ENCODE assay signal across 1 cellular context in the genomic region with DNA sequence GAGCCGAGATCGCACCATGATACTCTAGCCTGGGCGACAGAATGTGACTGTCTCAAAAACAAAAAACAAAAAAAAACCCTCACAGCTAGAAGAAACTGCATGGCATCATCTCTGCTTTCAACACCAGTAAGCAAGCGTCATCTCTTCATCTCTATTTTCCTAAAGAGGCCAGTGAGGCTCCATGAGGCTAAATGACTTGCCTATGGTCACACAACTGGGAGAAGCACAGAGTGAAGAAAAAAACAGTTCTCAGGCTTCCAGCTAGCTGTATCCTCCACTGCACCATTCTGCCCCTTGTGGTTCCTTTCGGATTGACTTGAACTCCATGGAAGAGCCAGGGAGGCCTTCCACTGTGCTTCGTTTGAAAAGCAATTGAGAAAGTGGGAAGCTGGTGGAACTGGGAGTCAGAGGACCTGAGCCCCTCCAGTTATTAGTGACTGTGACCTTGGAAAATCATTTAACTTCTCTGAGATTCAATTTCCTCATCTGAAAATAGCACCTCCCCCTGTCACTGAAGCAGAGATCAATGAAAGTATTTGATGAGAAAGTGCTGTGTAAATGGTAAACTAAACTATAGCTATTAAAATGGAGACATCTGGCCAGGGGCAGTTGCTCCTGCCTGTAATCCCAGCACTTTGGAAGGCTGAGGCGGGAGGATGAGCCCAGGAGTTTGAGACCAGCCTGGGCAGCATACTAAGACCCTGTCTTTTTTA.
TF ChIP-seq lines count a peak whose summit lies in the region.

No MANE protein-coding gene starts in this region.

TF ChIP-seq in HepG2, 621 proteins besides CTCF, POLR2A, EP300 and RAD21 (continued from another document and continues in another):
- TF ChIP-seq, protein P1, sequence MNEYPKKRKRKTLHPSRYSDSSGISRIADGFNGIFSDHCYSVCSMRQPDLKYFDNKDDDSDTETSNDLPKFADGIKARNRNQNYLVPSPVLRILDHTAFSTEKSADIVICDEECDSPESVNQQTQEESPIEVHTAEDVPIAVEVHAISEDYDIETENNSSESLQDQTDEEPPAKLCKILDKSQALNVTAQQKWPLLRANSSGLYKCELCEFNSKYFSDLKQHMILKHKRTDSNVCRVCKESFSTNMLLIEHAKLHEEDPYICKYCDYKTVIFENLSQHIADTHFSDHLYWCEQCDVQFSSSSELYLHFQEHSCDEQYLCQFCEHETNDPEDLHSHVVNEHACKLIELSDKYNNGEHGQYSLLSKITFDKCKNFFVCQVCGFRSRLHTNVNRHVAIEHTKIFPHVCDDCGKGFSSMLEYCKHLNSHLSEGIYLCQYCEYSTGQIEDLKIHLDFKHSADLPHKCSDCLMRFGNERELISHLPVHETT (CRISPR knock-in tag; conservative IDR thresholded peaks at IDR 0.05), result no peak
- TF ChIP-seq, protein P2, sequence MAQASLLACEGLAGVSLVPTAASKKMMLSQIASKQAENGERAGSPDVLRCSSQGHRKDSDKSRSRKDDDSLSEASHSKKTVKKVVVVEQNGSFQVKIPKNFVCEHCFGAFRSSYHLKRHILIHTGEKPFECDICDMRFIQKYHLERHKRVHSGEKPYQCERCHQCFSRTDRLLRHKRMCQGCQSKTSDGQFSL (CRISPR knock-in tag; IDR thresholded peaks at IDR 0.05), result no peak
- TF ChIP-seq MIXL1 (CRISPR knock-in tag; IDR thresholded peaks at IDR 0.05) (0 out of 2 replicates have a peak, but pooled peaks have one; percentile 33), RXRB (CRISPR knock-in tag; IDR thresholded peaks at IDR 0.05; ENCODE audit: borderline replicate concordance) (0 out of 2 replicates have a peak, but pooled peaks have one; percentile 10), ZNF550 (CRISPR knock-in tag; IDR thresholded peaks at IDR 0.05; ENCODE audit: borderline replicate concordance) (no peak), ZBTB3 (CRISPR knock-in tag; IDR thresholded peaks at IDR 0.05; ENCODE audit: borderline replicate concordance, low read depth) (no peak), MTF1 (CRISPR knock-in tag; IDR thresholded peaks at IDR 0.05) (no peak), ZNF124 (CRISPR knock-in tag; IDR thresholded peaks at IDR 0.05) (0 out of 2 replicates have a peak, but pooled peaks have one; percentile 27), ZSCAN20 (CRISPR knock-in tag; IDR thresholded peaks at IDR 0.05; ENCODE audit: borderline replicate concordance) (no peak), PHF8 (CRISPR knock-in tag; IDR thresholded peaks at IDR 0.05) (peak; percentile 32), PTBP1 (IDR thresholded peaks at IDR 0.05; ENCODE audit: low read depth, low read length, poor library complexity, severe bottlenecking) (no peak), NR2F1 (CRISPR knock-in tag; IDR thresholded peaks at IDR 0.05) (no peak), SRSF1 (optimal IDR thresholded peaks at IDR 0.05; ENCODE audit: low read depth, low read length) (no peak), HNRNPH1 (optimal IDR thresholded peaks at IDR 0.05; ENCODE audit: low read depth, low read length) (no peak), SP2 (CRISPR knock-in tag; IDR thresholded peaks at IDR 0.05) (no peak), FOXK1 (CRISPR knock-in tag; IDR thresholded peaks at IDR 0.05; ENCODE audit: borderline replicate concordance, low read depth) (no peak), ZFP36L2 (CRISPR knock-in tag; IDR thresholded peaks at IDR 0.05) (no peak), SAP130 (CRISPR knock-in tag; IDR thresholded peaks at IDR 0.05; ENCODE audit: low read depth) (peak; percentile 36; the same call in 1 of the 2 replicates), MIER3 (CRISPR knock-in tag; IDR thresholded peaks at IDR 0.05; ENCODE audit: borderline replicate concordance) (0 out of 2 replicates have a peak, but pooled peaks have one; percentile 32), ZNF83 (CRISPR knock-in tag; IDR thresholded peaks at IDR 0.05; ENCODE audit: borderline replicate concordance) (no peak), ZNF431 (CRISPR knock-in tag; IDR thresholded peaks at IDR 0.05; ENCODE audit: borderline replicate concordance, low read depth) (no peak), ZNF891 (CRISPR knock-in tag; IDR thresholded peaks at IDR 0.05) (peak; percentile 37; the same call in 1 of the 2 replicates), ELF3 (CRISPR knock-in tag; IDR thresholded peaks at IDR 0.05) (peak; percentile 25; the same call in 1 of the 2 replicates), ZNF446 (CRISPR knock-in tag; IDR thresholded peaks at IDR 0.05) (no peak), IKZF4 (CRISPR knock-in tag; IDR thresholded peaks at IDR 0.05; ENCODE audit: borderline replicate concordance, low read depth, not compliant biosample characterization) (no peak), ZMYM3 (CRISPR knock-in tag; IDR thresholded peaks at IDR 0.05) (peak; percentile 40), ZNF878 (CRISPR knock-in tag; IDR thresholded peaks at IDR 0.05) (no peak), CEBPG (CRISPR knock-in tag; IDR thresholded peaks at IDR 0.05) (0 out of 2 replicates have a peak, but pooled peaks have one; percentile 6), ZFX (CRISPR knock-in tag; IDR thresholded peaks at IDR 0.05; ENCODE audit: low read depth) (peak; percentile 52; the same call in 1 of the 2 replicates), FOXP1 (IDR thresholded peaks at IDR 0.05) (no peak), FOXP1 (CRISPR knock-in tag; IDR thresholded peaks at IDR 0.05) (no peak), HMG20B (CRISPR knock-in tag; conservative IDR thresholded peaks at IDR 0.05) (no peak), ZBTB7B (CRISPR knock-in tag; IDR thresholded peaks at IDR 0.05) (0 out of 2 replicates have a peak, but pooled peaks have one; percentile 36), ZNF3 (CRISPR knock-in tag; IDR thresholded peaks at IDR 0.05) (no peak), HOXA3 (CRISPR knock-in tag; IDR thresholded peaks at IDR 0.05) (peak; percentile 12; the same call in 1 of the 2 replicates), ZMYM4 (CRISPR knock-in tag; IDR thresholded peaks at IDR 0.05) (peak; percentile 57; the same call in 1 of the 2 replicates)
- TF ChIP-seq, protein P3, sequence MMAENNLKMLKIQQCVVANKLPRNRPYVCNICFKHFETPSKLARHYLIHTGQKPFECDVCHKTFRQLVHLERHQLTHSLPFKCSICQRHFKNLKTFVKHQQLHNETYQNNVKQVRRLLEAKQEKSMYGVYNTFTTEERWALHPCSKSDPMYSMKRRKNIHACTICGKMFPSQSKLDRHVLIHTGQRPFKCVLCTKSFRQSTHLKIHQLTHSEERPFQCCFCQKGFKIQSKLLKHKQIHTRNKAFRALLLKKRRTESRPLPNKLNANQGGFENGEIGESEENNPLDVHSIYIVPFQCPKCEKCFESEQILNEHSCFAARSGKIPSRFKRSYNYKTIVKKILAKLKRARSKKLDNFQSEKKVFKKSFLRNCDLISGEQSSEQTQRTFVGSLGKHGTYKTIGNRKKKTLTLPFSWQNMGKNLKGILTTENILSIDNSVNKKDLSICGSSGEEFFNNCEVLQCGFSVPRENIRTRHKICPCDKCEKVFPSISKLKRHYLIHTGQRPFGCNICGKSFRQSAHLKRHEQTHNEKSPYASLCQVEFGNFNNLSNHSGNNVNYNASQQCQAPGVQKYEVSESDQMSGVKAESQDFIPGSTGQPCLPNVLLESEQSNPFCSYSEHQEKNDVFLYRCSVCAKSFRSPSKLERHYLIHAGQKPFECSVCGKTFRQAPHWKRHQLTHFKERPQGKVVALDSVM (CRISPR knock-in tag; IDR thresholded peaks at IDR 0.05), result no peak
- TF ChIP-seq, protein P4, sequence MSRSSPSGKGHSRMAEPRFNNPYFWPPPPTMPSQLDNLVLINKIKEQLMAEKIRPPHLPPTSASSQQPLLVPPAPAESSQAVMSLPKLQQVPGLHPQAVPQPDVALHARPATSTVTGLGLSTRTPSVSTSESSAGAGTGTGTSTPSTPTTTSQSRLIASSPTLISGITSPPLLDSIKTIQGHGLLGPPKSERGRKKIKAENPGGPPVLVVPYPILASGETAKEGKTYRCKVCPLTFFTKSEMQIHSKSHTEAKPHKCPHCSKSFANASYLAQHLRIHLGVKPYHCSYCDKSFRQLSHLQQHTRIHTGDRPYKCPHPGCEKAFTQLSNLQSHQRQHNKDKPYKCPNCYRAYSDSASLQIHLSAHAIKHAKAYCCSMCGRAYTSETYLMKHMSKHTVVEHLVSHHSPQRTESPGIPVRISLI (CRISPR knock-in tag; IDR thresholded peaks at IDR 0.05; ENCODE audit: borderline replicate concordance), result peak; percentile 86; the same call in 1 of the 2 replicates
- TF ChIP-seq, protein P5, sequence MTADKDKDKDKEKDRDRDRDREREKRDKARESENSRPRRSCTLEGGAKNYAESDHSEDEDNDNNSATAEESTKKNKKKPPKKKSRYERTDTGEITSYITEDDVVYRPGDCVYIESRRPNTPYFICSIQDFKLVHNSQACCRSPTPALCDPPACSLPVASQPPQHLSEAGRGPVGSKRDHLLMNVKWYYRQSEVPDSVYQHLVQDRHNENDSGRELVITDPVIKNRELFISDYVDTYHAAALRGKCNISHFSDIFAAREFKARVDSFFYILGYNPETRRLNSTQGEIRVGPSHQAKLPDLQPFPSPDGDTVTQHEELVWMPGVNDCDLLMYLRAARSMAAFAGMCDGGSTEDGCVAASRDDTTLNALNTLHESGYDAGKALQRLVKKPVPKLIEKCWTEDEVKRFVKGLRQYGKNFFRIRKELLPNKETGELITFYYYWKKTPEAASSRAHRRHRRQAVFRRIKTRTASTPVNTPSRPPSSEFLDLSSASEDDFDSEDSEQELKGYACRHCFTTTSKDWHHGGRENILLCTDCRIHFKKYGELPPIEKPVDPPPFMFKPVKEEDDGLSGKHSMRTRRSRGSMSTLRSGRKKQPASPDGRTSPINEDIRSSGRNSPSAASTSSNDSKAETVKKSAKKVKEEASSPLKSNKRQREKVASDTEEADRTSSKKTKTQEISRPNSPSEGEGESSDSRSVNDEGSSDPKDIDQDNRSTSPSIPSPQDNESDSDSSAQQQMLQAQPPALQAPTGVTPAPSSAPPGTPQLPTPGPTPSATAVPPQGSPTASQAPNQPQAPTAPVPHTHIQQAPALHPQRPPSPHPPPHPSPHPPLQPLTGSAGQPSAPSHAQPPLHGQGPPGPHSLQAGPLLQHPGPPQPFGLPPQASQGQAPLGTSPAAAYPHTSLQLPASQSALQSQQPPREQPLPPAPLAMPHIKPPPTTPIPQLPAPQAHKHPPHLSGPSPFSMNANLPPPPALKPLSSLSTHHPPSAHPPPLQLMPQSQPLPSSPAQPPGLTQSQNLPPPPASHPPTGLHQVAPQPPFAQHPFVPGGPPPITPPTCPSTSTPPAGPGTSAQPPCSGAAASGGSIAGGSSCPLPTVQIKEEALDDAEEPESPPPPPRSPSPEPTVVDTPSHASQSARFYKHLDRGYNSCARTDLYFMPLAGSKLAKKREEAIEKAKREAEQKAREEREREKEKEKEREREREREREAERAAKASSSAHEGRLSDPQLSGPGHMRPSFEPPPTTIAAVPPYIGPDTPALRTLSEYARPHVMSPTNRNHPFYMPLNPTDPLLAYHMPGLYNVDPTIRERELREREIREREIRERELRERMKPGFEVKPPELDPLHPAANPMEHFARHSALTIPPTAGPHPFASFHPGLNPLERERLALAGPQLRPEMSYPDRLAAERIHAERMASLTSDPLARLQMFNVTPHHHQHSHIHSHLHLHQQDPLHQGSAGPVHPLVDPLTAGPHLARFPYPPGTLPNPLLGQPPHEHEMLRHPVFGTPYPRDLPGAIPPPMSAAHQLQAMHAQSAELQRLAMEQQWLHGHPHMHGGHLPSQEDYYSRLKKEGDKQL (CRISPR knock-in tag; IDR thresholded peaks at IDR 0.05; ENCODE audit: low read depth), result no peak
- TF ChIP-seq, protein P6, sequence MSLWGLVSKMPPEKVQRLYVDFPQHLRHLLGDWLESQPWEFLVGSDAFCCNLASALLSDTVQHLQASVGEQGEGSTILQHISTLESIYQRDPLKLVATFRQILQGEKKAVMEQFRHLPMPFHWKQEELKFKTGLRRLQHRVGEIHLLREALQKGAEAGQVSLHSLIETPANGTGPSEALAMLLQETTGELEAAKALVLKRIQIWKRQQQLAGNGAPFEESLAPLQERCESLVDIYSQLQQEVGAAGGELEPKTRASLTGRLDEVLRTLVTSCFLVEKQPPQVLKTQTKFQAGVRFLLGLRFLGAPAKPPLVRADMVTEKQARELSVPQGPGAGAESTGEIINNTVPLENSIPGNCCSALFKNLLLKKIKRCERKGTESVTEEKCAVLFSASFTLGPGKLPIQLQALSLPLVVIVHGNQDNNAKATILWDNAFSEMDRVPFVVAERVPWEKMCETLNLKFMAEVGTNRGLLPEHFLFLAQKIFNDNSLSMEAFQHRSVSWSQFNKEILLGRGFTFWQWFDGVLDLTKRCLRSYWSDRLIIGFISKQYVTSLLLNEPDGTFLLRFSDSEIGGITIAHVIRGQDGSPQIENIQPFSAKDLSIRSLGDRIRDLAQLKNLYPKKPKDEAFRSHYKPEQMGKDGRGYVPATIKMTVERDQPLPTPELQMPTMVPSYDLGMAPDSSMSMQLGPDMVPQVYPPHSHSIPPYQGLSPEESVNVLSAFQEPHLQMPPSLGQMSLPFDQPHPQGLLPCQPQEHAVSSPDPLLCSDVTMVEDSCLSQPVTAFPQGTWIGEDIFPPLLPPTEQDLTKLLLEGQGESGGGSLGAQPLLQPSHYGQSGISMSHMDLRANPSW (CRISPR knock-in tag; IDR thresholded peaks at IDR 0.05; ENCODE audit: borderline replicate concordance), result no peak
- TF ChIP-seq, protein P7, sequence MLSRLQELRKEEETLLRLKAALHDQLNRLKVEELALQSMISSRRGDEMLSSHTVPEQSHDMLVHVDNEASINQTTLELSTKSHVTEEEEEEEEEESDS (CRISPR knock-in tag; IDR thresholded peaks at IDR 0.05; ENCODE audit: borderline replicate concordance), result no peak
- TF ChIP-seq, protein P8, sequence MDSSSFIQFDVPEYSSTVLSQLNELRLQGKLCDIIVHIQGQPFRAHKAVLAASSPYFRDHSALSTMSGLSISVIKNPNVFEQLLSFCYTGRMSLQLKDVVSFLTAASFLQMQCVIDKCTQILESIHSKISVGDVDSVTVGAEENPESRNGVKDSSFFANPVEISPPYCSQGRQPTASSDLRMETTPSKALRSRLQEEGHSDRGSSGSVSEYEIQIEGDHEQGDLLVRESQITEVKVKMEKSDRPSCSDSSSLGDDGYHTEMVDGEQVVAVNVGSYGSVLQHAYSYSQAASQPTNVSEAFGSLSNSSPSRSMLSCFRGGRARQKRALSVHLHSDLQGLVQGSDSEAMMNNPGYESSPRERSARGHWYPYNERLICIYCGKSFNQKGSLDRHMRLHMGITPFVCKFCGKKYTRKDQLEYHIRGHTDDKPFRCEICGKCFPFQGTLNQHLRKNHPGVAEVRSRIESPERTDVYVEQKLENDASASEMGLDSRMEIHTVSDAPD (CRISPR knock-in tag; IDR thresholded peaks at IDR 0.05), result no peak
- TF ChIP-seq, protein P9, sequence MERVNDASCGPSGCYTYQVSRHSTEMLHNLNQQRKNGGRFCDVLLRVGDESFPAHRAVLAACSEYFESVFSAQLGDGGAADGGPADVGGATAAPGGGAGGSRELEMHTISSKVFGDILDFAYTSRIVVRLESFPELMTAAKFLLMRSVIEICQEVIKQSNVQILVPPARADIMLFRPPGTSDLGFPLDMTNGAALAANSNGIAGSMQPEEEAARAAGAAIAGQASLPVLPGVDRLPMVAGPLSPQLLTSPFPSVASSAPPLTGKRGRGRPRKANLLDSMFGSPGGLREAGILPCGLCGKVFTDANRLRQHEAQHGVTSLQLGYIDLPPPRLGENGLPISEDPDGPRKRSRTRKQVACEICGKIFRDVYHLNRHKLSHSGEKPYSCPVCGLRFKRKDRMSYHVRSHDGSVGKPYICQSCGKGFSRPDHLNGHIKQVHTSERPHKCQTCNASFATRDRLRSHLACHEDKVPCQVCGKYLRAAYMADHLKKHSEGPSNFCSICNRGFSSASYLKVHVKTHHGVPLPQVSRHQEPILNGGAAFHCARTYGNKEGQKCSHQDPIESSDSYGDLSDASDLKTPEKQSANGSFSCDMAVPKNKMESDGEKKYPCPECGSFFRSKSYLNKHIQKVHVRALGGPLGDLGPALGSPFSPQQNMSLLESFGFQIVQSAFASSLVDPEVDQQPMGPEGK (CRISPR knock-in tag; IDR thresholded peaks at IDR 0.05), result 0 out of 2 replicates have a peak, but pooled peaks have one; percentile 32
- TF ChIP-seq, protein P10, sequence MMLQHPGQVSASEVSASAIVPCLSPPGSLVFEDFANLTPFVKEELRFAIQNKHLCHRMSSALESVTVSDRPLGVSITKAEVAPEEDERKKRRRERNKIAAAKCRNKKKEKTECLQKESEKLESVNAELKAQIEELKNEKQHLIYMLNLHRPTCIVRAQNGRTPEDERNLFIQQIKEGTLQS (CRISPR knock-in tag; IDR thresholded peaks at IDR 0.05), result no peak
